ENCODE assay signal across 10 cellular contexts in the genomic region with DNA sequence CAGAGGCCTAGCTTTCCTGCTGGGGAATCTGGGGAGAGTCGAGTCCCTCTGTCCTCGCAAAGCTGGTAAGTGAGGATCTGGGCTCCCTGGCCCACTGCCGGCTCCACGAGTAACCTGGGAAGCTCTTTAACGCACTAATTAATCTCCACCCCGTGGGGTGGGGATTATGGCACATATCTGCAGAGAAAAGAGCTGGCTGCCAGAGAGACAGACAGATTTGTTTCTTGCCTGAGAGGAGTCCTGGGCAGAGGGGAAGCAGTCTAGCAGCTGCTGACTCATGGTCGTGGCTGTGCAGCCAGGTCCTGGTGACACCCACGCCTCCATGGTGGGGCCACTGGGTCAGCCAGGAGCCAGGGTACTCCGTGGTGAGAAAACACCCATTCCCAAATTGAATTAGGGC. TPM values are rescaled to one million over a fixed set of nuclear protein-coding genes. Genes with fewer than 3 reads are reported as not detected.
A peak's percentile ranks its signal among the peaks of the same experiment; 100 is the strongest.
DNase-seq lines count a peak whose midpoint lies in the region; ATAC-seq, FAIRE-seq and TF ChIP-seq lines count a peak whose summit lies in the region.
"Had no signal": no experiment of that assay in that cellular context is flagged by ENCODE, and none has a peak within 500 bp of the region (broad histone marks: within the 10 kb centered on the region; RNA-seq: fewer than 3 reads in every experiment).

No MANE protein-coding gene starts in this region.

- TF ChIP-seq CTCF in MCF 10A (IDR thresholded peaks at IDR 0.05; ENCODE audit: unreplicated experiment), result no peak
- TF ChIP-seq CTCF in kidney (IDR thresholded peaks at IDR 0.05; ENCODE audit: borderline replicate concordance, extremely low read depth, insufficient read depth), result no peak
- TF ChIP-seq CTCF in tibial artery (IDR thresholded peaks at IDR 0.05), result no peak

- no TSS peak for BruUV-seq in MCF 10A (replicated peaks; lab: Mats Ljungman, UMichigan)

- no peak overlapping the region for H3K4me3 Mint-ChIP-seq in MCF 10A (ENCODE audit: unreplicated experiment)
- H3K4me3 Mint-ChIP-seq: activated T-cell treated with anti-CD3 and anti-CD28 coated beads, Interleukin-2, amount 50 U/mL, for 24 hours had no signal

- no peak for FAIRE-seq in kidney (lab: Jason Lieb, UNC)
- FAIRE-seq: GM12892 had no signal

- WGBS in HUES64, result 78% methylated on average over 9 of the region's 9 CpGs

- H3K36me3 Mint-ChIP-seq in MCF 10A (ENCODE audit: insufficient read depth, unreplicated experiment), result no peaks in the 10 kb centered on the region

- H3K4me3 ChIP-seq in HUES64 (ENCODE audit: low read length) (no peak overlapping the region), kidney (ENCODE audit: low read length in 2 of 2) (no peak overlapping the region), tibial artery (no peak overlapping the region)

- CTCF ChIA-PET in MCF 10A (lab: Yijun Ruan, JAX), result interaction anchor here (0.6 to 1.8 kb wide), 10 partner anchors 15 to 1227 kb away, joined by 3 to 6 read pairs (median 4); no protein-coding TSS in a partner anchor

- H3K9me3 ChIP-seq in HUES64 (ENCODE audit: insufficient read depth, low read depth, low read length) (no peaks in the 10 kb centered on the region), kidney (ENCODE audit: control insufficient read depth in 1 of 2, low read length in 2 of 2) (no peaks in the 10 kb centered on the region), tibial artery (no peaks in the 10 kb centered on the region)

- no peaks in the 10 kb centered on the region for H3K27me3 Mint-ChIP-seq in MCF 10A (ENCODE audit: insufficient read depth, unreplicated experiment)

- 0 out of 2 replicates have a peak overlapping the region, but pooled peaks have one; percentile 13 for H3K9ac ChIP-seq in HUES64 (ENCODE audit: low read depth, low read length)
- no peak overlapping the region for H3K9ac ChIP-seq in kidney (ENCODE audit: low read length in 2 of 2)

- POLR2A ChIA-PET in MCF 10A (lab: Yijun Ruan, JAX), result interaction anchor here (0.9 to 1.5 kb wide), 5 partner anchors 8 to 547 kb away, joined by 3 to 6 read pairs (median 4); no protein-coding TSS in a partner anchor

- H3K27me3 ChIP-seq in HUES64 (ENCODE audit: insufficient read depth, low read length), result no peaks in the 10 kb centered on the region
- H3K27me3 ChIP-seq in tibial artery, result no peaks in the 10 kb centered on the region

- peak overlapping the region; percentile 66 for H3K27ac Mint-ChIP-seq in MCF 10A (ENCODE audit: low read depth, unreplicated experiment)
- H3K27ac Mint-ChIP-seq: activated T-cell treated with anti-CD3 and anti-CD28 coated beads, Interleukin-2, amount 50 U/mL, for 24 hours had no signal

- H3K4me1 ChIP-seq in HUES64 (ENCODE audit: insufficient read depth, low read length) (peaks cover 33% of the 10 kb centered on the region), kidney (ENCODE audit: control insufficient read depth in 1 of 2, insufficient read depth in 1 of 2, low read depth in 1 of 2, low read length in 2 of 2) (peaks cover 0 to 3% of the 10 kb centered on the region in 2 donors), tibial artery (peaks cover 0 to 33% (median 23%) of the 10 kb centered on the region in 4 donors)

- no peak for ATAC-seq in HG02840 (IDR thresholded peaks at IDR 0.05; ENCODE audit: low FRiP score, unreplicated experiment)

- peak; percentile 66 for DNase-seq in MCF 10A (ENCODE audit: unreplicated experiment)
- DNase-seq in kidney, result peak; percentile 74
- peak; percentile 51 to 79 for DNase-seq in tibial artery
- no peak for DNase-seq in Ammon's horn (ENCODE audit: low spot score)
- no peak for DNase-seq in NCI-H748 treated with DMSO at 0.1 percent for 48 hours (lab: John Stamatoyannopoulos, UW)
- no peak for DNase-seq in GF-D8 (lab: John Stamatoyannopoulos, UW)
- DNase-seq: activated T-cell treated with anti-CD3 and anti-CD28 coated beads, Interleukin-2, amount 50 U/mL, for 24 hours had no signal

- intact Hi-C loops in MCF 10A (cut with micrococcal nuclease) (no loop called here), kidney (cut with DNase I) (no loop called here), tibial artery (cut with DNase I; ENCODE audit: low total_unique reads) (no loop called here)

- H3K9me3 Mint-ChIP-seq in MCF 10A (ENCODE audit: unreplicated experiment), result no peaks in the 10 kb centered on the region
- H3K9me3 Mint-ChIP-seq: activated T-cell treated with anti-CD3 and anti-CD28 coated beads, Interleukin-2, amount 50 U/mL, for 24 hours had no signal

- H3K4me1 Mint-ChIP-seq in MCF 10A (ENCODE audit: insufficient read depth, unreplicated experiment), result peaks cover 35% of the 10 kb centered on the region

- peak overlapping the region; percentile 25; the same call in 1 of the 2 replicates for H3K27ac ChIP-seq in HUES64 (ENCODE audit: low read depth, low read length)
- peak overlapping the region in 1 of 2 donors; percentile 16 for H3K27ac ChIP-seq in kidney (ENCODE audit: low read depth in 2 of 2, low read length in 2 of 2)
- H3K27ac ChIP-seq in tibial artery, result peak overlapping the region; percentile 67 to 76

- H3K36me3 ChIP-seq in HUES64 (ENCODE audit: insufficient read depth, low read length), result no peaks in the 10 kb centered on the region
- no peaks in the 10 kb centered on the region for H3K36me3 ChIP-seq in kidney (ENCODE audit: control insufficient read depth in 1 of 2, insufficient read depth in 2 of 2, low read length in 2 of 2)
- H3K36me3 ChIP-seq in tibial artery, result no peaks in the 10 kb centered on the region

RNA-seq across cellular contexts. Expression of gene SORCS2, which starts 14.0 kb away (rescaled TPM):
- 1.1 TPM for polyA plus RNA-seq in HUES64 (2013, experiment 1 of 2)
- polyA plus RNA-seq in HUES64 (2013, experiment 2 of 2), result 1.9 TPM
- total RNA-seq in MCF 10A (2022), result 0.05 TPM in 1 of 2 replicates, not detected in the other
- 9.1 TPM for total RNA-seq in kidney
- polyA plus RNA-seq in kidney (ENCODE audit: insufficient read depth, low read depth, low replicate concordance), result 6.1 TPM

Comparison
In these comparisons a context has a peak if more than half of its experiments do, and no peak if none do; other contexts are left out.
1. DNase-seq: peak in MCF 10A (single experiment), kidney (single experiment) and tibial artery (2 of 2); none in Ammon's horn (single experiment), NCI-H748 treated with DMSO at 0.1 percent for 48 hours (single experiment) and GF-D8 (single experiment).